8 cellular contexts compared by ENCODE assay signal in genomic region chr11:46846510-46846830, GRCh38. TPM values are rescaled to one million over a fixed set of nuclear protein-coding genes. Genes with fewer than 3 reads are reported as not detected.
DNase-seq lines count a peak whose midpoint lies in the region; ATAC-seq, FAIRE-seq and TF ChIP-seq lines count a peak whose summit lies in the region.

No MANE protein-coding gene starts in this region.

- H3K27me3 Mint-ChIP-seq in CD14-positive monocyte (ENCODE audit: low read depth in 3 of 3) (peaks cover 0 to 2% (median 2%) of the 10 kb centered on the region in 3 donors), activated B cell treated with CpG ODN at 0.5 μM for 24 hours (no peaks in the 10 kb centered on the region)

- peak overlapping the region; percentile 95 for H3K4me3 Mint-ChIP-seq in CD14-positive monocyte
- peak overlapping the region; percentile 96 for H3K4me3 Mint-ChIP-seq in activated B cell treated with CpG ODN at 0.5 μM for 24 hours

- intact Hi-C loops in CD14-positive monocyte (cut with micrococcal nuclease) (no loop called here), activated B cell treated with CpG ODN at 0.5 μM for 24 hours (cut with micrococcal nuclease) (loop anchor here (1.0 to 5.0 kb wide), 6 partner anchors 20 to 581 kb away; partner anchors contain the start of genes ARHGAP1, ATG13, CSTPP1 and HARBI1), kidney (cut with DNase I) (no loop called here), transverse colon (cut with DNase I; ENCODE audit: low total_unique reads) (no loop called here)

- POLR2A ChIA-PET in activated B cell treated with CpG ODN at 0.5 μM for 24 hours (lab: Charles Lee), result interaction anchor here (1.3 to 1.4 kb wide), 2 partner anchors 20 to 1000 kb away, joined by 3 to 5 read pairs; no protein-coding TSS in a partner anchor

- peaks cover 29% of the 10 kb centered on the region for H3K4me1 Mint-ChIP-seq in CD14-positive monocyte
- peaks cover 33% of the 10 kb centered on the region for H3K4me1 Mint-ChIP-seq in activated B cell treated with CpG ODN at 0.5 μM for 24 hours

- WGBS in transverse colon (ENCODE audit: low coverage in 1 of 2), 2 donors, result 5 to 6% methylated on average over 3 to 6 of the region's 6 CpGs

- H3K27ac ChIP-seq in kidney (ENCODE audit: low read depth in 2 of 2, low read length in 2 of 2) (no peak overlapping the region), transverse colon (peak overlapping the region in 3 of 4 donors; percentile 89 to 92 (median 91))

- CTCF ChIA-PET in activated B cell treated with CpG ODN at 0.5 μM for 24 hours (lab: Charles Lee), result no interaction called here

- no peak for TF ChIP-seq POLR2A in transverse colon (IDR thresholded peaks at IDR 0.05)

- H3K27me3 ChIP-seq in HAP-1 (ENCODE audit: low read depth), result no peaks in the 10 kb centered on the region
- H3K27me3 ChIP-seq in transverse colon, result no peaks in the 10 kb centered on the region

- no peaks in the 10 kb centered on the region for H3K9me3 ChIP-seq in HAP-1
- no peaks in the 10 kb centered on the region for H3K9me3 ChIP-seq in kidney (ENCODE audit: control insufficient read depth in 1 of 2, low read length in 2 of 2)
- no peaks in the 10 kb centered on the region for H3K9me3 ChIP-seq in transverse colon

- FAIRE-seq in kidney (lab: Jason Lieb, UNC), result no peak

- TF ChIP-seq CTCF in CD14-positive monocyte (IDR thresholded peaks at IDR 0.05), result no peak
- no peak for TF ChIP-seq CTCF in activated B cell treated with CpG ODN at 0.5 μM for 24 hours (IDR thresholded peaks at IDR 0.05)
- TF ChIP-seq CTCF in kidney (IDR thresholded peaks at IDR 0.05; ENCODE audit: borderline replicate concordance, extremely low read depth, insufficient read depth), result no peak
- TF ChIP-seq CTCF in transverse colon (IDR thresholded peaks at IDR 0.05), result no peak

- H3K9me3 Mint-ChIP-seq in CD14-positive monocyte, result no peaks in the 10 kb centered on the region
- H3K9me3 Mint-ChIP-seq in activated B cell treated with CpG ODN at 0.5 μM for 24 hours, result no peaks in the 10 kb centered on the region

- H3K4me3 ChIP-seq in HAP-1, result peak overlapping the region; percentile 98
- H3K4me3 ChIP-seq in kidney (ENCODE audit: low read length in 2 of 2), result peak overlapping the region; percentile 72 to 95
- peak overlapping the region in 3 of 4 donors; percentile 76 to 97 (median 92) for H3K4me3 ChIP-seq in transverse colon

- in situ Hi-C loops in HAP-1 (cut with MboI; ENCODE audit: low sequenced_read_pairs) (no loop called here), transverse colon (cut with MboI; ENCODE audit: low pct_ligation_motif_present in 1 of 4, low pct_unique_long_range_greater_than_20kb in 1 of 4, low sequenced_read_pairs in 3 of 4) (no loop called here)

- ATAC-seq in activated B cell treated with CpG ODN at 0.5 μM for 24 hours (ENCODE audit: low read depth), result no peak
- no peak for ATAC-seq in HG03521 (IDR thresholded peaks at IDR 0.05; ENCODE audit: unreplicated experiment)

- TF ChIP-seq EP300 in transverse colon (IDR thresholded peaks at IDR 0.05; ENCODE audit: low read depth), result no peak

- H3K36me3 Mint-ChIP-seq in CD14-positive monocyte (peaks cover under 1 to 3% of the 10 kb centered on the region in 2 donors), activated B cell treated with CpG ODN at 0.5 μM for 24 hours (ENCODE audit: low read depth) (peaks cover 5% of the 10 kb centered on the region)

- peak overlapping the region in 3 of 7 donors; percentile 72 to 95 (median 91) for H3K27ac Mint-ChIP-seq in CD14-positive monocyte
- H3K27ac Mint-ChIP-seq in activated B cell treated with CpG ODN at 0.5 μM for 24 hours, result peak overlapping the region; percentile 88

- H3K4me1 ChIP-seq in HAP-1 (peaks cover 28% of the 10 kb centered on the region), kidney (ENCODE audit: control insufficient read depth in 1 of 2, insufficient read depth in 1 of 2, low read depth in 1 of 2, low read length in 2 of 2) (peaks cover 0 to 3% of the 10 kb centered on the region in 2 donors), transverse colon (peaks cover 10 to 21% (median 14%) of the 10 kb centered on the region in 4 donors)

- peaks cover 7% of the 10 kb centered on the region for H3K36me3 ChIP-seq in HAP-1 (replicated peaks)
- no peaks in the 10 kb centered on the region for H3K36me3 ChIP-seq in kidney (ENCODE audit: control insufficient read depth in 1 of 2, insufficient read depth in 2 of 2, low read length in 2 of 2)
- H3K36me3 ChIP-seq in transverse colon, result no peaks in the 10 kb centered on the region

- peak overlapping the region in 1 of 2 donors; percentile 83 for H3K9ac ChIP-seq in kidney (ENCODE audit: low read length in 2 of 2)

- DNase-seq in CD14-positive monocyte (ENCODE audit: low spot score), result no peak
- no peak for DNase-seq in HAP-1 (ENCODE audit: low spot score in 2 of 2)
- no peak for DNase-seq in activated B cell treated with CpG ODN at 0.5 μM for 24 hours
- DNase-seq in kidney, result no peak
- no peak for DNase-seq in transverse colon
- DNase-seq in NCI-H2029 (lab: John Stamatoyannopoulos, UW), result no peak
- no peak for DNase-seq in iPS-NIHi7 (ENCODE audit: extremely low spot score)

RNA-seq across cellular contexts. Expression of gene CKAP5, which starts 0.4 kb away (rescaled TPM):
- polyA plus RNA-seq in CD14-positive monocyte, result 10 to 100 TPM in 1 of 2 donors, 1 to 10 TPM in 1; 6.4 to 10.2 TPM
- 50.4 and 52.9 TPM in 2 replicates for total RNA-seq in activated B cell treated with CpG ODN at 0.5 μM for 24 hours
- 51.9 TPM for total RNA-seq in kidney
- polyA plus RNA-seq in kidney (ENCODE audit: insufficient read depth, low read depth, low replicate concordance), result 10.8 TPM
- 10 to 100 TPM in 3 of 4 donors, 1 to 10 TPM in 1; 9.7 to 32.2 (median 28.1) TPM for total RNA-seq in transverse colon

Comparison
In these comparisons a context has a peak if more than half of its experiments do, and no peak if none do; other contexts are left out.
1. H3K27ac ChIP-seq: peak in transverse colon (3 of 4); none in kidney (0 of 2).
2. Peak in every context shown above with its lines, with median percentiles within 50 percentile points of each other: H3K4me3 ChIP-seq.